ENCODE assay signal across 12 cellular contexts in the genomic region with DNA sequence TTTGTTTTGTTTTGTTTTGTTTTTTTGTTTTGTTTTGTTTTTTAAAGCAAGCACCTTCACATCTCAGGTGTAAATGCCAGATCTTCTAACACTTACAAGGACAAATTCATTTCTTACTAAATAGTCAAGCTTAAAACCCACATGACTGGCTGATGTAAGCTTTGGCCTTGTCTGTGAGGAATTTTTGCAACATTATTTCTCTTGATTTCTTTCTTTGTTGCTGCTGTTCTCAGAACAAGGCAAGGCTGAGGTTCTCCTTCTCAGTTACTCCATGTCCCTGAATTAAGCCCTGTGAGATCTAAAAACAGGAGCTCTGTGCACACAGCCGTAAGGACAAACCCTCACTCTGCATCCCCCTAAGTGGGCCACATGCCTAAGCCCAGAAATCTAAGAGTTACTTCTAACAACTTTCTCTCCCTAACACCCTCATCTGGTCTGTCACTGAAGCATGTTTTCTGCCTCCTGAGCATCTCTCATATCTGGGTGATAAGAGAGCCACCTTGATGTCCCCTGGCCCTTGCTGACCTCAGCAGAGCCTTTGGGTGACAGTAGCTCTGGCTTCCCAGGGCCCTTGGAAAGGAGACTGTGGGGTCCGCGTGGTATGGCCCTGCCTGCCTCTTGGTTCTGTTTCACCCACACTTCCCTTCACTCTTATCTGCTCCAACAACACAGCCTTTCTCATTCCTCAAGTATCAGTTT.
DNase-seq lines count a peak whose midpoint lies in the region; TF ChIP-seq lines count a peak whose summit lies in the region.
"Had no signal": no experiment of that assay in that cellular context is flagged by ENCODE, and none has a peak within 500 bp of the region (broad histone marks: within the 10 kb centered on the region; RNA-seq: fewer than 3 reads in every experiment).

No MANE protein-coding gene starts in this region.

- 69 to 81% (median 74%) methylated on average over 3 of the region's 3 CpGs for WGBS in adrenal gland, 4 donors
- 89 to 96% methylated on average over 3 of the region's 3 CpGs for whole genome bisulfite sequencing in transverse colon (ENCODE audit: low coverage in 1 of 2), 2 donors

- DNase-seq in adrenal gland: peak in 1 of 7 donors; percentile 38
- DNase-seq in fibroblast of lung (ENCODE audit: low read depth in 2 of 2): peak; percentile 17 to 54
- DNase-seq in transverse colon: no peak
- no peak for DNase-seq in activated T-cell treated with anti-CD3 and anti-CD28 coated beads, Interleukin-2, amount 50 U/mL, for 1 hour
- DNase-seq in NCI-H226: no peak
- DNase-seq in D341Med (ENCODE audit: low spot score): no peak
- DNase-seq: activated gamma-delta T cell treated with Interleukin-2 at 50 U/mL for 16 hours, DMS53, naive B cell, NCI-H1436 had no signal

- intact Hi-C loops in adrenal gland (cut with DNase I): no loop called here
- intact Hi-C loops in transverse colon (cut with DNase I; ENCODE audit: low total_unique reads): no loop called here

- no peak overlapping the region for H3K4me2 ChIP-seq in fibroblast of lung (ENCODE audit: extremely low read depth, insufficient read depth, low read length)

- no peaks in the 10 kb centered on the region for H4K20me1 ChIP-seq in fibroblast of lung (ENCODE audit: control insufficient read depth, extremely low read depth, insufficient read depth, low read length)

- peak in 1 of 2 donors; percentile 26 for TF ChIP-seq POLR2A in adrenal gland (IDR thresholded peaks at IDR 0.05)
- TF ChIP-seq POLR2A in transverse colon (IDR thresholded peaks at IDR 0.05): no peak

- H3K4me3 ChIP-seq in adrenal gland (no peak overlapping the region), fibroblast of lung (replicated peaks in 1 of 4; ENCODE audit: control extremely low read depth in 1 of 4, insufficient read depth in 1 of 4, low read depth in 3 of 4, low read length in 4 of 4) (no peak overlapping the region), muscle layer of colon (ENCODE audit: low read depth in 1 of 2, low read length in 2 of 2) (no peak overlapping the region), transverse colon (no peak overlapping the region)

- H3K79me2 ChIP-seq in fibroblast of lung (ENCODE audit: control insufficient read depth, insufficient read depth, low read length): no peaks in the 10 kb centered on the region

- no peaks in the 10 kb centered on the region for H3K9me3 ChIP-seq in adrenal gland (replicated peaks in 1 of 3)
- H3K9me3 ChIP-seq in fibroblast of lung (ENCODE audit: control insufficient read depth, insufficient read depth, low read depth, low read length): no peaks in the 10 kb centered on the region
- H3K9me3 ChIP-seq in muscle layer of colon (ENCODE audit: low read length): no peaks in the 10 kb centered on the region
- H3K9me3 ChIP-seq in transverse colon: peaks cover 0 to 9% of the 10 kb centered on the region in 2 donors

- H3K4me1 ChIP-seq in adrenal gland (replicated peaks in 1 of 2): peaks cover 22 to 48% of the 10 kb centered on the region in 2 donors
- peaks cover 30% of the 10 kb centered on the region for H3K4me1 ChIP-seq in fibroblast of lung (ENCODE audit: control insufficient read depth, extremely low read depth, insufficient read depth, low read length)
- peaks cover 40% of the 10 kb centered on the region for H3K4me1 ChIP-seq in muscle layer of colon (ENCODE audit: insufficient read depth, low read length)
- H3K4me1 ChIP-seq in transverse colon: peaks cover 20 to 55% (median 26%) of the 10 kb centered on the region in 4 donors

- H3K27ac ChIP-seq in adrenal gland (peak overlapping the region; percentile 5 to 90 (median 75)), fibroblast of lung (ENCODE audit: insufficient read depth, low read length) (no peak overlapping the region), muscle layer of colon (ENCODE audit: low read depth, low read length) (peak overlapping the region; percentile 93), transverse colon (peak overlapping the region; percentile 74 to 86 (median 80))
- H3K27ac ChIP-seq: C4-2B had no signal

- H3K9ac ChIP-seq in fibroblast of lung (ENCODE audit: insufficient read depth, low read length) (no peak overlapping the region), muscle layer of colon (ENCODE audit: low read length) (no peak overlapping the region)

- H3K36me3 ChIP-seq in adrenal gland (replicated peaks in 1 of 2): no peaks in the 10 kb centered on the region
- H3K36me3 ChIP-seq in fibroblast of lung (ENCODE audit: control insufficient read depth, insufficient read depth, low read length): no peaks in the 10 kb centered on the region
- no peaks in the 10 kb centered on the region for H3K36me3 ChIP-seq in muscle layer of colon (ENCODE audit: insufficient read depth, low read length)
- no peaks in the 10 kb centered on the region for H3K36me3 ChIP-seq in transverse colon

- H2AFZ ChIP-seq in fibroblast of lung (ENCODE audit: low read length): no peak overlapping the region

- H3K27me3 ChIP-seq in adrenal gland: no peaks in the 10 kb centered on the region
- H3K27me3 ChIP-seq in fibroblast of lung (ENCODE audit: control insufficient read depth, insufficient read depth, low read length): no peaks in the 10 kb centered on the region
- H3K27me3 ChIP-seq in muscle layer of colon (ENCODE audit: control insufficient read depth in 1 of 2, insufficient read depth in 2 of 2, low read length in 2 of 2): no peaks in the 10 kb centered on the region
- H3K27me3 ChIP-seq in transverse colon: no peaks in the 10 kb centered on the region

- TF ChIP-seq EP300 in transverse colon (IDR thresholded peaks at IDR 0.05; ENCODE audit: low read depth): no peak

- no peak for TF ChIP-seq CTCF in adrenal gland (IDR thresholded peaks at IDR 0.05)
- no peak for TF ChIP-seq CTCF in fibroblast of lung (conservative IDR thresholded peaks at IDR 0.05 in 1 of 2, IDR thresholded peaks at IDR 0.05 in 1 of 2; ENCODE audit: low read depth in 1 of 2, low read length in 2 of 2)
- no peak for TF ChIP-seq CTCF in transverse colon (IDR thresholded peaks at IDR 0.05)

- in situ Hi-C loops in transverse colon (cut with MboI; ENCODE audit: low pct_ligation_motif_present in 1 of 4, low pct_unique_long_range_greater_than_20kb in 1 of 4, low sequenced_read_pairs in 3 of 4): no loop called here

Comparison
In these comparisons a context has a peak if more than half of its experiments do, and no peak if none do; other contexts are left out.
1. DNase-seq: peak in fibroblast of lung (2 of 2); none in transverse colon (single experiment), activated T-cell treated with anti-CD3 and anti-CD28 coated beads, Interleukin-2, amount 50 U/mL, for 1 hour (single experiment), NCI-H226 (single experiment) and D341Med (single experiment).